20 cellular contexts compared by ENCODE assay signal in the genomic region with DNA sequence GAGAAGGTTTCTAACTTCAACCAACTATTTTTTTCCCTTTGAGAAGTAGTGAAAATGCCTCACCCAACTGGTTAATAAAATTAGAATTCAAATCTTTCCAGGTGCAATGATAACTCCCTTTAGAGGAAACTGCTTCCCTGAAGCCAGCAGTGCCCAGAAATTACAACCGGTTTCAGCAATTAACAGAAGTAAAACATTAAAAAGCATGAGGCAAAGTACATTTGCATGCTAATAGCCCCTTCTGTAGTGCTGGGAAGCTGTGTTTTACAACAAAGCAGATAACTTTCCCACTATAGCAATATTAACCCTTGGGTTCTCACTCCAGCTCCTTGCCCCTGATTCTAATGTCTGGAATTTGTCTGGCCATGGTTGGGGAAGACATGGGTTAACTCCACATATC.
"Had no signal": no experiment of that assay in that cellular context is flagged by ENCODE, and none has a peak within 500 bp of the region (broad histone marks: within the 10 kb centered on the region; RNA-seq: fewer than 3 reads in every experiment).

No MANE protein-coding gene starts in this region.

- H3K4me3 ChIP-seq: body of pancreas, lung, psoas muscle, skin epidermis, stomach had no signal

- H3K4me1 Mint-ChIP-seq: activated B cell treated with CpG ODN at 0.5 μM for 24 hours; activated CD4-positive, alpha-beta T cell treated with anti-CD3 and anti-CD28 coated beads, Interleukin-2, amount 10 ng/mL, durations not matched to agents 7 days and 5 days; T-cell had no signal

- H3K27ac Mint-ChIP-seq: activated B cell treated with CpG ODN at 0.5 μM for 24 hours; activated CD4-positive, alpha-beta T cell treated with anti-CD3 and anti-CD28 coated beads, Interleukin-2, amount 10 ng/mL, durations not matched to agents 7 days and 5 days; activated CD8-positive, alpha-beta T cell treated with anti-CD3 and anti-CD28 coated beads, Interleukin-2, amount 10 ng/mL, durations not matched to agents 7 days and 5 days; activated T-cell treated with anti-CD3 and anti-CD28 coated beads, Interleukin-2, amount 50 U/mL, for 24 hours; activated T-helper 2 cell treated with anti-CD3 and anti-CD28 coated beads, Interferon-gamma antibody, Interleukin-2, Interleukin-4, amounts not matched to agents 10 μg/mL and 5 μg/mL and 100 μg/mL, durations not matched to agents 14 hours and 24 hours and 36 hours; mesothelial cell of epicardium; T-cell; type B pancreatic cell had no signal

- H3K4me3 Mint-ChIP-seq: activated B cell treated with CpG ODN at 0.5 μM for 24 hours; activated CD4-positive, alpha-beta T cell treated with anti-CD3 and anti-CD28 coated beads, Interleukin-2, amount 10 ng/mL, durations not matched to agents 7 days and 5 days; activated CD8-positive, alpha-beta T cell treated with anti-CD3 and anti-CD28 coated beads, Interleukin-2, amount 10 ng/mL, durations not matched to agents 7 days and 5 days; activated T-cell treated with anti-CD3 and anti-CD28 coated beads, Interleukin-2, amount 50 U/mL, for 24 hours; mesothelial cell of epicardium; T-cell; type B pancreatic cell had no signal

- H3K9me3 Mint-ChIP-seq: mesothelial cell of epicardium, type B pancreatic cell had no signal

- H3K4me1 ChIP-seq: psoas muscle had no signal

- H3K36me3 Mint-ChIP-seq: mesothelial cell of epicardium, T-cell, type B pancreatic cell had no signal

- DNase-seq: activated B cell treated with CpG ODN at 0.5 μM for 24 hours; activated CD4-positive, alpha-beta T cell treated with anti-CD3 and anti-CD28 coated beads, Interleukin-2, amount 10 ng/mL, durations not matched to agents 7 days and 5 days; activated CD8-positive, alpha-beta T cell treated with anti-CD3 and anti-CD28 coated beads, Interleukin-2, amount 10 ng/mL, durations not matched to agents 7 days and 5 days; activated naive CD4-positive, alpha-beta T cell treated with Interleukin-2 at 50 U/mL for 16 hours; activated T-cell treated with anti-CD3 and anti-CD28 coated beads, Interleukin-2, amount 50 U/mL, for 24 hours; body of pancreas; central memory CD4-positive, alpha-beta T cell; erythroblast; head of caudate nucleus; psoas muscle; stimulated activated CD4-positive, alpha-beta T cell treated with anti-CD3 and anti-CD28 coated beads, Interleukin-15, amount 100 ng/mL, for 24 hours; stimulated activated CD4-positive, alpha-beta T cell treated with anti-CD3 and anti-CD28 coated beads, Interleukin-2, amount 100 ng/mL, for 48 hours; stomach; T-cell had no signal

- H3K36me3 ChIP-seq: stomach had no signal

- ATAC-seq: activated CD8-positive, alpha-beta T cell treated with anti-CD3 and anti-CD28 coated beads, Interleukin-2, amount 10 ng/mL, durations not matched to agents 7 days and 5 days; body of pancreas; psoas muscle; SK-N-SH treated with all-trans-retinoic acid at 6 μM for 48 hours; T-cell had no signal

- H3K27me3 ChIP-seq: body of pancreas had no signal

- H3K27ac ChIP-seq: body of pancreas, psoas muscle, skin epidermis, stomach had no signal

- H3K9me3 ChIP-seq: body of pancreas, psoas muscle, stomach had no signal
